ENCODE assay signal across 8 cellular contexts in the genomic region with DNA sequence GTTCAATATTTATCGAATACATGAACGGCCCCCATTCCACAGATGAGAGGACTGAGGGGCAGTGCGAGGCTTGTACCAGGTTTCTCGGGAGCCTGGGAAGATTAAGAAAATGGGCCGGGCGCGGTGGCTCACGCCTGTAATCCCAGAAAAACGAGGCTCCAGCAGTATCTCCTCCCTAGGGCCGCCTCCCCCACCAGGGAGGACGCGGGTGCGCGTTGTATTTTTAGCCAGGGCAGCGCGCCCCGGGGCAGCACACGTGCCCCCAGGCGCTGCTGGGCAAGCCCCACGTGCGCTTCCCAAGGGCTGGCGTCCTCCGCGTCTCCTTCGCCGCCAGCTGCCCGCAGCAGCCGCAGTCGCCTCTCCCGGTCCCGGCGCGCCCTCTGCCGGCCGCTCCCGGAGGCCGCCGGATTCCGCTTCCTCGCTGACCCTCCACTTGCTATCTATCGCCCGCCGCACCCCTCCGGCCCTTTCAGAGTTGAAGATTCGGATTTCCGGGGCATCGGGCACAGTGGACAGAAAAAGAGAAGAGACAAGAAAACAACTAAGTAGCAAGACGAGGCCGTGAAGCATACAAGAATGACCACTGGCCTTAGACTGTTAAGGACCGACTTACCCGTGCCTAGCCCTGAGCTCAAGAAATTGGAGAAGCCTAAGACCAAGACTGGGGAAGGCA. TPM values are rescaled to one million over a fixed set of nuclear protein-coding genes. Genes with fewer than 3 reads are reported as not detected.
A peak's percentile ranks its signal among the peaks of the same experiment; 100 is the strongest.
DNase-seq lines count a peak whose midpoint lies in the region; ATAC-seq, FAIRE-seq and TF ChIP-seq lines count a peak whose summit lies in the region.

No MANE protein-coding gene starts in this region.

- H3K27me3 ChIP-seq in Karpas-422 (ENCODE audit: low read length) = no peaks in the 10 kb centered on the region
- peaks cover 42% of the 10 kb centered on the region for H3K27me3 ChIP-seq in SJSA1 (replicated peaks)
- no peaks in the 10 kb centered on the region for H3K27me3 ChIP-seq in pancreas

- H3K4me3 ChIP-seq in Karpas-422 (ENCODE audit: low read length) (no peak overlapping the region), SJSA1 (no peak overlapping the region), pancreas (peak overlapping the region in 1 of 4 donors; percentile 20), urinary bladder (ENCODE audit: low read depth, low read length) (peak overlapping the region; percentile 8)

- ATAC-seq in Right ventricle myocardium inferior = peak; percentile 86
- peak; percentile 67 to 86 (median 82) for ATAC-seq in pancreas
- no peak for ATAC-seq in GM18873 (IDR thresholded peaks at IDR 0.05; ENCODE audit: low FRiP score, unreplicated experiment)

- no peak for FAIRE-seq in pancreas (lab: Jason Lieb, UNC)

- H3K36me3 ChIP-seq in Karpas-422 (ENCODE audit: insufficient read depth, low read length) = no peaks in the 10 kb centered on the region
- H3K36me3 ChIP-seq in SJSA1 = no peaks in the 10 kb centered on the region
- H3K36me3 ChIP-seq in pancreas = no peaks in the 10 kb centered on the region
- no peaks in the 10 kb centered on the region for H3K36me3 ChIP-seq in urinary bladder (ENCODE audit: insufficient read depth)

- no peak overlapping the region for H3K27ac ChIP-seq in Karpas-422 (ENCODE audit: low read length)
- no peak overlapping the region for H3K27ac ChIP-seq in SJSA1
- H3K27ac ChIP-seq in pancreas = no peak overlapping the region
- H3K27ac ChIP-seq in urinary bladder (ENCODE audit: low read depth) = no peak overlapping the region

- H4K20me1 ChIP-seq in Karpas-422 (ENCODE audit: insufficient read depth, low read depth, low read length) = no peaks in the 10 kb centered on the region

- intact Hi-C loops in Right ventricle myocardium inferior (cut with DNase I) = loop anchor here (1.0 kb wide), 1 partner anchor 16 kb away; no protein-coding TSS in a partner anchor
- intact Hi-C loops in pancreas (cut with DNase I) = loop anchor here in 1 of 3 donors (10.0 kb wide), 1 partner anchor 252 kb away; the partner anchor contains the start of gene SLC16A11

- H3K4me1 ChIP-seq in Karpas-422 (ENCODE audit: low read length) = peaks cover 4% of the 10 kb centered on the region
- H3K4me1 ChIP-seq in SJSA1 (replicated peaks) = peaks cover 19% of the 10 kb centered on the region
- H3K4me1 ChIP-seq in pancreas = peaks cover 0 to 18% (median 13%) of the 10 kb centered on the region in 3 donors
- H3K4me1 ChIP-seq in urinary bladder (ENCODE audit: insufficient read depth) = peaks cover 2% of the 10 kb centered on the region

- H3K79me2 ChIP-seq in Karpas-422 (ENCODE audit: low read length) = no peaks in the 10 kb centered on the region

- DNase-seq in EL (peak; percentile 86), Karpas-422 (peak; percentile 90), SJSA1 (ENCODE audit: low read depth in 1 of 2, low spot score in 2 of 2) (peak; percentile 70 to 80), Right ventricle myocardium inferior (ENCODE audit: missing footprints) (peak; percentile 92), pancreas (peak; percentile 69 to 95 (median 85))
- DNase-seq in activated naive CD4-positive, alpha-beta T cell treated with anti-CD3 and anti-CD28 coated beads, Interleukin-2, amount 50 U/mL, for 16 hours = peak; percentile 64

- H3K9ac ChIP-seq in Karpas-422 (ENCODE audit: low read length) = peak overlapping the region; percentile 37; the same call in 1 of the 2 replicates

- H3K9me2 ChIP-seq in Karpas-422 (replicated peaks; ENCODE audit: insufficient read depth, low read length) = no peaks in the 10 kb centered on the region

- H3K9me3 ChIP-seq in Karpas-422 (ENCODE audit: low read length) (no peaks in the 10 kb centered on the region), SJSA1 (replicated peaks) (no peaks in the 10 kb centered on the region), pancreas (no peaks in the 10 kb centered on the region)

- H2AFZ ChIP-seq in Karpas-422 (ENCODE audit: low read length) = peak overlapping the region; percentile 13; the same call in 1 of the 2 replicates

- TF ChIP-seq CTCF in pancreas (IDR thresholded peaks at IDR 0.05) = peak; percentile 84 to 90 (median 88)

- H3K4me2 ChIP-seq in Karpas-422 (ENCODE audit: low read depth, low read length, poor library complexity, severe bottlenecking) = peak overlapping the region; percentile 48

- 4 to 7% methylated on average over 51 of the region's 51 CpGs for WGBS in pancreas, 2 donors
- WGBS in urinary bladder = 2% methylated on average over 51 of the region's 51 CpGs

RNA-seq across cellular contexts. Expression of gene YBX2, which starts 1.9 kb away (rescaled TPM):
- not detected in 2 replicates for total RNA-seq in Karpas-422 (2014; rRNA removed; shearing (Covaris generic); ENCODE audit: low replicate concordance)
- total RNA-seq in SJSA1 (2014; rRNA removed; shearing (Covaris generic)) = not detected in 2 replicates
- total RNA-seq in Right ventricle myocardium inferior = 0.81 TPM
- under 1 TPM; 0.12 to 0.59 (median 0.29) TPM for total RNA-seq in pancreas
- polyA plus RNA-seq in pancreas = 1 to 10 TPM; 1.2 TPM
- total RNA-seq in urinary bladder = 0.37 TPM
- polyA plus RNA-seq in urinary bladder = 1.8 TPM

RNA-seq across cellular contexts. Expression of gene EIF5A, which starts 11.1 kb away (rescaled TPM):
- total RNA-seq in Karpas-422 (2014; rRNA removed; shearing (Covaris generic); ENCODE audit: low replicate concordance) = 231 and 326 TPM in 2 replicates
- total RNA-seq in SJSA1 (2014; rRNA removed; shearing (Covaris generic)) = 342 and 632 TPM in 2 replicates
- total RNA-seq in Right ventricle myocardium inferior (326 TPM), pancreas (100 to 1,000 TPM; 104 to 220 (median 187) TPM), urinary bladder (123 TPM)
- polyA plus RNA-seq in pancreas (100 to 1,000 TPM; 167 to 205 TPM), urinary bladder (348 TPM)

RNA-seq across cellular contexts. Expression of gene SLC2A4, which starts 14.8 kb away (rescaled TPM):
- total RNA-seq in Karpas-422 (2014; rRNA removed; shearing (Covaris generic); ENCODE audit: low replicate concordance) = 0.14 TPM in 1 of 2 replicates, not detected in the other
- 0.32 TPM in 1 of 2 replicates, not detected in the other for total RNA-seq in SJSA1 (2014; rRNA removed; shearing (Covaris generic))
- total RNA-seq in Right ventricle myocardium inferior (119 TPM), pancreas (under 1 TPM; 0.16 to 0.95 (median 0.37) TPM), urinary bladder (11.6 TPM)
- polyA plus RNA-seq in pancreas (1 to 10 TPM; 1.0 to 1.8 TPM), urinary bladder (66.1 TPM)

RNA-seq across cellular contexts. Expression of gene GPS2, which starts 18.8 kb away (rescaled TPM):
- 36.9 and 63.1 TPM in 2 replicates for total RNA-seq in Karpas-422 (2014; rRNA removed; shearing (Covaris generic); ENCODE audit: low replicate concordance)
- 86.3 and 112 TPM in 2 replicates for total RNA-seq in SJSA1 (2014; rRNA removed; shearing (Covaris generic))
- total RNA-seq in Right ventricle myocardium inferior (70.3 TPM), pancreas (10 to 100 TPM; 22.1 to 33.5 (median 27.6) TPM), urinary bladder (25.0 TPM)
- polyA plus RNA-seq in pancreas (100 to 1,000 TPM in 1 of 2 donors, 10 to 100 TPM in 1; 68.9 to 101 TPM), urinary bladder (70.2 TPM)

RNA-seq across cellular contexts. Expression of gene NEURL4, which starts 32.8 kb away (rescaled TPM):
- total RNA-seq in Karpas-422 (2014; rRNA removed; shearing (Covaris generic); ENCODE audit: low replicate concordance) = 11.1 and 21.2 TPM in 2 replicates
- total RNA-seq in SJSA1 (2014; rRNA removed; shearing (Covaris generic)) = 8.1 and 13.8 TPM in 2 replicates
- total RNA-seq in Right ventricle myocardium inferior (30.8 TPM), pancreas (10 to 100 TPM; 12.6 to 27.1 (median 15.4) TPM), urinary bladder (20.9 TPM)
- polyA plus RNA-seq in pancreas (10 to 100 TPM; 49.0 to 72.1 TPM), urinary bladder (26.0 TPM)
